In the genomic region with DNA sequence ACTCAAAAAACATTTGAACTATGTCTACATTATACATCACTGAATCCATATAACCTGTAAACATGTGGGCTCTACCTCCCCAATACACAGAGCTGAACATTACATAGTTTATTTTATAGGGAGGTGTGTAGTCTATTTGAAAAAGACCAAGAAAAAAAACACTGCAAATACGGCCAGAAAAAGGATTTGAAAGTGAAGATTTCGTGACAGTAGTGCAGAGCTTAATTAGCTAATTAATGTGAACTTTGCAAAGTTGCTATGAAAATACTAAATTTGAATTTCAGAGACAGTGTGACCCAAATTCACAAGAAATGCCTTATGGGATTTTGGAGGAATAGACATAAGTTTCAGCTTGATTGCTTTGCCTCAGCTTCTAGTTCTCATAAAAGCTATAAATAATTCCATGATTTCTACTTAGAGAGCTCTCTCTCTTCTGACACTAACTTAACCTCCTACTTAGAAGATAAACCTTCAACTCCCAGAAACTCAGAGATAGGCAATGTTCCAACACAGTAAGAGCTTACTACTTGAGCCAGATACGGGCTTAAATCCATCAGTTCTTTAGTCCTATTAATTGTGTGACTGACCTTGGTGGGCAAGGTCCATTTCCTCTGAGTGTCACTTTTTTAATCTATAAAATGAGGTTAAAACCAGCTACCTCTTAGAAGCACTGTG, we compare ENCODE assay signal across 16 cellular contexts.
"Had no signal": no experiment of that assay in that cellular context is flagged by ENCODE, and none has a peak within 500 bp of the region (broad histone marks: within the 10 kb centered on the region; RNA-seq: fewer than 3 reads in every experiment).

No MANE protein-coding gene starts in this region.

- FAIRE-seq: endothelial cell of umbilical vein, TTC549 had no signal

- DNase-seq: activated CD4-positive, alpha-beta T cell treated with anti-CD3 and anti-CD28 coated beads, Interleukin-2, amount 50 U/mL, for 1 hour; activated CD8-positive, alpha-beta memory T cell treated with anti-CD3 and anti-CD28 coated beads for 24 hours; activated naive CD8-positive, alpha-beta T cell treated with anti-CD3 and anti-CD28 coated beads, Interleukin-2, amount 10 ng/mL, durations not matched to agents 7 days and 5 days; anterior cingulate cortex; brain microvascular endothelial cell; cortex of kidney; effector CD4-positive, alpha-beta T cell; foreskin fibroblast; kidney glomerular epithelial cell; lower lobe of right lung; stimulated activated CD4-positive, alpha-beta T cell treated with anti-CD3 and anti-CD28 coated beads, Interleukin-1b, Interleukin-23, amount 100 ng/mL, for 48 hours; stomach had no signal

- H3K4me3 ChIP-seq: lower lobe of right lung, neural progenitor cell, stomach, thoracic aorta had no signal

- H3K9me3 ChIP-seq: lower lobe of right lung, stomach, thoracic aorta had no signal

- H3K36me3 ChIP-seq: brain microvascular endothelial cell, lower lobe of right lung, neural progenitor cell, stomach, thoracic aorta had no signal

- H3K27me3 ChIP-seq: brain microvascular endothelial cell, neural progenitor cell, stomach had no signal

- H3K27ac ChIP-seq: brain microvascular endothelial cell, lower lobe of right lung, neural progenitor cell, thoracic aorta had no signal

- H3K4me1 ChIP-seq: neural progenitor cell had no signal

- ATAC-seq: lower lobe of right lung had no signal
